ENCODE assay signal across 18 cellular contexts in the genomic region with DNA sequence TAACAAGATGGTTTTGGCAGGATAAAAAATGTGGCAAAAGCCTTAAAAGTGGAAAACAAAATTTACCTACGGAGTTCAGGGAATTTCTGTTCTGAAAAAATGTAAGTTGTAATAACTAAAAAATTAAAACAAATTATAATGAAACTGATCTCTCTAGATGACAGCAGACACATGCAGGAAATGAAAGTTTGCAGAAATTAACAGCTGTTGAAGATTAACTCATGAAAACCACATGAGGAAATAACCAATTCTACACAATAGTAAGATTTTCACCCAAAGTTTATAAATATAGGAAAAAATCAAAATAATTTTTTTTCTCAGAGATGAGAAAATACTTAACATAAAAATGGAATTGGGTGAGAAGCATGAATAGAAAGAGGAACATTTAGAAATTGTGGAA. TPM values are rescaled to one million over a fixed set of nuclear protein-coding genes. Genes with fewer than 3 reads are reported as not detected.
DNase-seq lines count a peak whose midpoint lies in the region; ATAC-seq and TF ChIP-seq lines count a peak whose summit lies in the region.
"Had no signal": no experiment of that assay in that cellular context is flagged by ENCODE, and none has a peak within 500 bp of the region (broad histone marks: within the 10 kb centered on the region; RNA-seq: fewer than 3 reads in every experiment).

No MANE protein-coding gene starts in this region.

- H3K27me3 ChIP-seq in right lobe of liver (no peaks in the 10 kb centered on the region), Peyer's patch (no peaks in the 10 kb centered on the region), MG63 (no peaks in the 10 kb centered on the region)
- H3K27me3 ChIP-seq: suprapubic skin had no signal

- WGBS in right lobe of liver (ENCODE audit: insufficient coverage, low coverage, low lambda C conversion rate, missing lambda C conversion rate) = 50% methylated on average over 1 of the region's 1 CpG

- H3K27ac ChIP-seq in right lobe of liver (peak overlapping the region in 2 of 3 donors; percentile 29 to 79), Peyer's patch (no peak overlapping the region)
- H3K27ac ChIP-seq: coronary artery, suprapubic skin had no signal

- TF ChIP-seq CTCF in right lobe of liver (IDR thresholded peaks at IDR 0.05) = no peak
- no peak for TF ChIP-seq CTCF in Peyer's patch (IDR thresholded peaks at IDR 0.05)

- peak overlapping the region in 2 of 3 donors; percentile 5 for H3K4me3 ChIP-seq in right lobe of liver
- no peak overlapping the region for H3K4me3 ChIP-seq in Peyer's patch
- no peak overlapping the region for H3K4me3 ChIP-seq in MG63
- H3K4me3 ChIP-seq: coronary artery, K562, suprapubic skin had no signal

- DNase-seq in right lobe of liver = no peak
- DNase-seq in NCI-H2029 (lab: John Stamatoyannopoulos, UW) = no peak
- DNase-seq in Peyer's patch = no peak
- DNase-seq in effector CD4-positive, alpha-beta T cell = no peak
- no peak for DNase-seq in MG63
- DNase-seq: activated CD4-positive, alpha-beta T cell treated with anti-CD3 and anti-CD28 coated beads for 1 hour; HFFc6; left ventricle myocardium superior; NCI-H2081 treated with DMSO at 0.1 percent for 48 hours; NCI-H510A treated with DMSO at 0.1 percent for 48 hours; stimulated activated CD4-positive, alpha-beta T cell treated with anti-CD3 and anti-CD28 coated beads, Interleukin-12 subunit alpha, Interleukin-12 subunit beta, amount 100 ng/mL, for 4 hours had no signal

- H3K4me1 ChIP-seq in right lobe of liver (peaks cover 0 to 28% (median 8%) of the 10 kb centered on the region in 4 donors), Peyer's patch (no peaks in the 10 kb centered on the region)
- H3K4me1 ChIP-seq: suprapubic skin had no signal

- intact Hi-C loops in right lobe of liver (cut with DNase I) = no loop called here

- H3K36me3 ChIP-seq in right lobe of liver = no peaks in the 10 kb centered on the region
- H3K36me3 ChIP-seq in Peyer's patch = no peaks in the 10 kb centered on the region
- H3K36me3 ChIP-seq in MG63 = no peaks in the 10 kb centered on the region
- H3K36me3 ChIP-seq: suprapubic skin had no signal

- TF ChIP-seq POLR2A in right lobe of liver (IDR thresholded peaks at IDR 0.05) = no peak
- TF ChIP-seq POLR2A in Peyer's patch (IDR thresholded peaks at IDR 0.05) = no peak

- ATAC-seq in GM18873 (IDR thresholded peaks at IDR 0.05; ENCODE audit: low FRiP score, unreplicated experiment) (peak; percentile 72), HG02623 (IDR thresholded peaks at IDR 0.05; ENCODE audit: unreplicated experiment) (peak; percentile 83), HG03432 (IDR thresholded peaks at IDR 0.05; ENCODE audit: unreplicated experiment) (peak; percentile 79), right lobe of liver (peak in 3 of 4 donors; percentile 56 to 64 (median 61))
- ATAC-seq: activated naive CD4-positive, alpha-beta T cell treated with anti-CD3 and anti-CD28 coated beads, Interleukin-2, amount 50 U/mL, for 72 hours; K562; left ventricle myocardium superior had no signal

- no peaks in the 10 kb centered on the region for H3K9me3 ChIP-seq in right lobe of liver
- no peaks in the 10 kb centered on the region for H3K9me3 ChIP-seq in Peyer's patch
- no peaks in the 10 kb centered on the region for H3K9me3 ChIP-seq in MG63
- H3K9me3 ChIP-seq: suprapubic skin had no signal

RNA-seq across cellular contexts. Expression of gene UGT2B15, which starts 47.5 kb away (rescaled TPM):
- total RNA-seq in right lobe of liver (100 to 1,000 TPM in 4 of 6 experiments, 10 to 100 TPM in 2; 44.9 to 533 (median 152) TPM), Peyer's patch (10 to 100 TPM in 3 of 4 donors, not detected in 1; 13.0 to 76.4 (median 24.0) TPM)
- total RNA-seq in MG63 (2014; rRNA removed; shearing (Covaris generic); ENCODE audit: low replicate concordance) = not detected in 2 replicates
- total RNA-seq: activated naive CD4-positive, alpha-beta T cell treated with anti-CD3 and anti-CD28 coated beads, Interleukin-2, amount 50 U/mL, for 72 hours; HFFc6; left ventricle myocardium superior had no signal

Comparison
In these comparisons a context has a peak if more than half of its experiments do, and no peak if none do; other contexts are left out.
1. H3K27ac ChIP-seq: peak in right lobe of liver (2 of 3); none in Peyer's patch (0 of 4).
2. H3K4me3 ChIP-seq: peak in right lobe of liver (2 of 3); none in Peyer's patch (0 of 4) and MG63 (single experiment).
3. Peak in every context shown above with its lines, with median percentiles within 50 percentile points of each other: ATAC-seq.